8 cellular contexts compared by ENCODE assay signal in genomic region chr6:28838634-28839442, GRCh38.
DNase-seq lines count a peak whose midpoint lies in the region; ATAC-seq and TF ChIP-seq lines count a peak whose summit lies in the region.

No MANE protein-coding gene starts in this region.

- H2BK12ac ChIP-seq in trophoblast cell (ENCODE audit: low read length), result no peak overlapping the region

- no peaks in the 10 kb centered on the region for H3K36me3 ChIP-seq in trophoblast cell (ENCODE audit: control insufficient read depth in 1 of 2, insufficient read depth in 2 of 2, low read length in 2 of 2)
- H3K36me3 ChIP-seq in tibial artery, result no peaks in the 10 kb centered on the region

- no peak overlapping the region for H2AK5ac ChIP-seq in trophoblast cell (ENCODE audit: low read length)

- H3K14ac ChIP-seq in trophoblast cell (ENCODE audit: low read length), result no peak overlapping the region

- WGBS in trophoblast cell (ENCODE audit: extremely low coverage, insufficient coverage, insufficient read length), result no CpG with 5 or more reads among the region's 43 CpGs

- no peak overlapping the region for H4K8ac ChIP-seq in trophoblast cell (ENCODE audit: low read depth, low read length)

- H3K4me1 ChIP-seq in trophoblast cell (ENCODE audit: control insufficient read depth in 1 of 2, insufficient read depth in 2 of 2, low read length in 2 of 2) (no peaks in the 10 kb centered on the region), tibial artery (peaks cover 0 to 18% (median 6%) of the 10 kb centered on the region in 4 donors)

- no peak overlapping the region for H2BK120ac ChIP-seq in trophoblast cell (ENCODE audit: insufficient read depth, low read length, poor library complexity)

- H4K91ac ChIP-seq in trophoblast cell (ENCODE audit: low read depth, low read length), result no peak overlapping the region

- no peak overlapping the region for H4K12ac ChIP-seq in trophoblast cell (ENCODE audit: low read depth, low read length)

- intact Hi-C loops in cardiac septum (cut with DNase I) (loop anchor here (1.0 to 10.0 kb wide), 3 partner anchors 58 to 146 kb away; no protein-coding TSS in a partner anchor), tibial artery (cut with DNase I; ENCODE audit: low total_unique reads) (no loop called here)

- H3K79me1 ChIP-seq in trophoblast cell (ENCODE audit: low read length), result no peaks in the 10 kb centered on the region

- H3K9ac ChIP-seq in trophoblast cell (ENCODE audit: low read length), result peak overlapping the region; percentile 0

- H3K23ac ChIP-seq in trophoblast cell (ENCODE audit: low read length), result no peak overlapping the region

- H3K9me3 ChIP-seq in trophoblast cell (ENCODE audit: insufficient read depth, low read depth, low read length) (no peaks in the 10 kb centered on the region), tibial artery (no peaks in the 10 kb centered on the region)

- H3K4ac ChIP-seq in trophoblast cell (ENCODE audit: low read depth, low read length), result no peak overlapping the region

- peak; percentile 72 for ATAC-seq in HG02678 (IDR thresholded peaks at IDR 0.05; ENCODE audit: unreplicated experiment)

- TF ChIP-seq CTCF in tibial artery (IDR thresholded peaks at IDR 0.05), result peak; percentile 38 to 46

- H3K4me3 ChIP-seq in trophoblast cell (ENCODE audit: low read depth, low read length), result peak overlapping the region; percentile 82
- H3K4me3 ChIP-seq in tibial artery, result peak overlapping the region; percentile 67 to 73

- peak overlapping the region; percentile 38 for H2AFZ ChIP-seq in trophoblast cell (ENCODE audit: insufficient read depth, low read length, poor library complexity)

- H3K27me3 ChIP-seq in trophoblast cell (ENCODE audit: insufficient read depth, low read length) (no peaks in the 10 kb centered on the region), tibial artery (peaks cover 0 to 8% of the 10 kb centered on the region in 2 donors)

- no peaks in the 10 kb centered on the region for H3K79me2 ChIP-seq in trophoblast cell (ENCODE audit: control insufficient read depth, insufficient read depth, low read length, poor library complexity)

- DNase-seq in GM04504 (ENCODE audit: low read depth), result peak; percentile 43
- DNase-seq in NCI-H1417 (lab: John Stamatoyannopoulos, UW), result peak; percentile 66 to 92 (median 86)
- peak; percentile 88 to 91 for DNase-seq in SW 1271 (lab: John Stamatoyannopoulos, UW)
- peak; percentile 72 for DNase-seq in activated naive CD8-positive, alpha-beta T cell treated with anti-CD3 and anti-CD28 coated beads, Interleukin-2, amount 50 U/mL, for 16 hours (ENCODE audit: low read depth, low spot score)
- peak; percentile 89 for DNase-seq in cardiac septum (ENCODE audit: low spot score)
- DNase-seq in trophoblast cell, result peak; percentile 71 to 77
- peak; percentile 71 to 87 for DNase-seq in tibial artery

- H3K27ac ChIP-seq in trophoblast cell (ENCODE audit: low read depth, low read length), result no peak overlapping the region
- H3K27ac ChIP-seq in tibial artery, result peak overlapping the region; percentile 68 to 79

- peak overlapping the region; percentile 99 for H3K4me2 ChIP-seq in trophoblast cell (ENCODE audit: low read length)

- H3K18ac ChIP-seq in trophoblast cell (ENCODE audit: low read length), result no peak overlapping the region

- no peak overlapping the region for H2BK5ac ChIP-seq in trophoblast cell (ENCODE audit: low read depth, low read length, poor library complexity)
